In genomic region chr11:20566591-20567434, GRCh38 we compare ENCODE assay signal across 23 cellular contexts. TPM values are rescaled to one million over a fixed set of nuclear protein-coding genes. Genes with fewer than 3 reads are reported as not detected.
DNase-seq lines count a peak whose midpoint lies in the region; ATAC-seq, FAIRE-seq and TF ChIP-seq lines count a peak whose summit lies in the region.
"Had no signal": no experiment of that assay in that cellular context is flagged by ENCODE, and none has a peak within 500 bp of the region (broad histone marks: within the 10 kb centered on the region; RNA-seq: fewer than 3 reads in every experiment).

No MANE protein-coding gene starts in this region.

- H3K4me1 Mint-ChIP-seq in MCF 10A (ENCODE audit: insufficient read depth, unreplicated experiment): no peaks in the 10 kb centered on the region
- H3K4me1 Mint-ChIP-seq: IgD-negative memory B cell had no signal

- H3K27ac ChIP-seq in breast epithelium (no peak overlapping the region), psoas muscle (no peak overlapping the region), sigmoid colon (no peak overlapping the region)
- H3K27ac ChIP-seq: A549 had no signal

- H3K27ac Mint-ChIP-seq in MCF 10A (ENCODE audit: low read depth, unreplicated experiment): no peak overlapping the region
- H3K27ac Mint-ChIP-seq: CD4-positive, alpha-beta T cell; IgD-negative memory B cell had no signal

- H3K4me3 Mint-ChIP-seq in MCF 10A (ENCODE audit: unreplicated experiment): no peak overlapping the region
- H3K4me3 Mint-ChIP-seq: CD4-positive, alpha-beta T cell; IgD-negative memory B cell had no signal

- no peaks in the 10 kb centered on the region for H3K36me3 Mint-ChIP-seq in MCF 10A (ENCODE audit: insufficient read depth, unreplicated experiment)

- H3K9me3 Mint-ChIP-seq in MCF 10A (ENCODE audit: unreplicated experiment): no peaks in the 10 kb centered on the region
- H3K9me3 Mint-ChIP-seq: CD4-positive, alpha-beta T cell had no signal

- H3K9me3 ChIP-seq in breast epithelium (no peaks in the 10 kb centered on the region), psoas muscle (no peaks in the 10 kb centered on the region), sigmoid colon (no peaks in the 10 kb centered on the region)
- H3K9me3 ChIP-seq: A549 had no signal

- ATAC-seq in psoas muscle: peak in 3 of 4 donors; percentile 48 to 66 (median 56)
- ATAC-seq: A549 had no signal

- FAIRE-seq in bronchial epithelial cell (lab: Jason Lieb, UNC): no peak
- FAIRE-seq: A549, RCC 7860 had no signal

- H3K36me3 ChIP-seq in breast epithelium: no peaks in the 10 kb centered on the region
- no peaks in the 10 kb centered on the region for H3K36me3 ChIP-seq in bronchial epithelial cell (ENCODE audit: control insufficient read depth, insufficient read depth, low read length)
- no peaks in the 10 kb centered on the region for H3K36me3 ChIP-seq in psoas muscle (ENCODE audit: insufficient read depth in 1 of 2, low read depth in 1 of 2)
- no peaks in the 10 kb centered on the region for H3K36me3 ChIP-seq in sigmoid colon

- no peak for TF ChIP-seq EP300 in sigmoid colon (IDR thresholded peaks at IDR 0.05)

- no peaks in the 10 kb centered on the region for H3K4me1 ChIP-seq in breast epithelium
- no peaks in the 10 kb centered on the region for H3K4me1 ChIP-seq in psoas muscle
- H3K4me1 ChIP-seq in sigmoid colon: no peaks in the 10 kb centered on the region
- H3K4me1 ChIP-seq: A549 had no signal

- H3K4me3 ChIP-seq in breast epithelium (no peak overlapping the region), LNCaP clone FGC (ENCODE audit: low read depth, low read length) (no peak overlapping the region), bronchial epithelial cell (ENCODE audit: low read depth, low read length) (no peak overlapping the region), psoas muscle (no peak overlapping the region), sigmoid colon (no peak overlapping the region)
- H3K4me3 ChIP-seq: A549 had no signal

- WGBS in psoas muscle, 3 donors: 53 to 61% (median 54%) methylated on average over 5 of the region's 5 CpGs
- WGBS in sigmoid colon, 2 donors: 66 to 74% methylated on average over 5 of the region's 5 CpGs

- no peak for TF ChIP-seq CTCF in MCF 10A (IDR thresholded peaks at IDR 0.05; ENCODE audit: unreplicated experiment)
- no peak for TF ChIP-seq CTCF in breast epithelium (IDR thresholded peaks at IDR 0.05)
- no peak for TF ChIP-seq CTCF in LNCaP clone FGC (IDR thresholded peaks at IDR 0.05; ENCODE audit: control insufficient read depth, extremely low read depth, insufficient read depth)
- no peak for TF ChIP-seq CTCF in bronchial epithelial cell (IDR thresholded peaks at IDR 0.05; ENCODE audit: insufficient read depth, low read length, severe bottlenecking)
- TF ChIP-seq CTCF in psoas muscle (IDR thresholded peaks at IDR 0.05): no peak
- TF ChIP-seq CTCF in sigmoid colon (IDR thresholded peaks at IDR 0.05): no peak

- CTCF ChIA-PET in MCF 10A (lab: Yijun Ruan, JAX): interaction anchor here (0.6 to 1.6 kb wide), 7 partner anchors 14 to 170 kb away, joined by 3 to 4 read pairs (median 3); no protein-coding TSS in a partner anchor

- H3K27me3 ChIP-seq in breast epithelium (no peaks in the 10 kb centered on the region), bronchial epithelial cell (ENCODE audit: control insufficient read depth, insufficient read depth, low read length) (no peaks in the 10 kb centered on the region), psoas muscle (ENCODE audit: insufficient read depth in 3 of 3, low read length in 2 of 3) (no peaks in the 10 kb centered on the region), sigmoid colon (no peaks in the 10 kb centered on the region)

- intact Hi-C loops in MCF 10A (cut with micrococcal nuclease) (no loop called here), breast epithelium (cut with DNase I; ENCODE audit: low total_unique reads) (no loop called here), psoas muscle (cut with DNase I) (no loop called here), sigmoid colon (cut with DNase I) (no loop called here)

- POLR2A ChIA-PET in MCF 10A (lab: Yijun Ruan, JAX): no interaction called here

- BruUV-seq in MCF 10A (replicated peaks; lab: Mats Ljungman, UMichigan): no TSS peak

- TF ChIP-seq POLR2A in breast epithelium (IDR thresholded peaks at IDR 0.05) (no peak), sigmoid colon (IDR thresholded peaks at IDR 0.05) (no peak)

- no peaks in the 10 kb centered on the region for H3K27me3 Mint-ChIP-seq in MCF 10A (ENCODE audit: insufficient read depth, unreplicated experiment)

- peak; percentile 16 for DNase-seq in MCF 10A (ENCODE audit: unreplicated experiment)
- DNase-seq in breast epithelium (ENCODE audit: low spot score in 2 of 2): no peak
- peak; percentile 30 for DNase-seq in LNCaP clone FGC (ENCODE audit: low read depth)
- peak; percentile 93 for DNase-seq in bronchial epithelial cell (ENCODE audit: low read depth)
- DNase-seq in psoas muscle: no peak
- DNase-seq in sigmoid colon: no peak
- DNase-seq in globus pallidus (ENCODE audit: low spot score): no peak
- DNase-seq in SIG-M5 treated with dmso at 0.1 percent for 504 hours (lab: John Stamatoyannopoulos, UW; ENCODE audit: unreplicated experiment): no peak
- DNase-seq: CD4-positive, alpha-beta T cell; DMS79 treated with DMSO at 0.1 percent for 48 hours; GOT3; Karpas-422; MM.1S; NCI-H1092; NCI-H526 treated with DMSO at 0.1 percent for 48 hours; NK-92 treated with Interleukin-12 subunit alpha and Interleukin-12 subunit beta, amount 100 ng/mL, for 24 hours; SIG-M5 had no signal

RNA-seq across cellular contexts. Expression of gene SLC6A5, which starts 32.6 kb away (rescaled TPM):
- total RNA-seq in MCF 10A (2022) (not detected in 2 replicates), breast epithelium (not detected), bronchial epithelial cell (not detected in 2 replicates), psoas muscle (not detected), sigmoid colon (not detected)
- polyA plus RNA-seq in psoas muscle (not detected), sigmoid colon (under 1 TPM in 1 of 3 donors, not detected in 2; under 0.01 TPM)
- total RNA-seq: CD4-positive, alpha-beta T cell; G401; OCI-LY7 had no signal
- polyA plus RNA-seq: A549, BJ, IgD-negative memory B cell had no signal

Comparison
In these comparisons a context has a peak if more than half of its experiments do, and no peak if none do; other contexts are left out.
1. DNase-seq: peak in MCF 10A (single experiment), LNCaP clone FGC (single experiment) and bronchial epithelial cell (single experiment); none in breast epithelium (0 of 2), psoas muscle (0 of 2), sigmoid colon (single experiment), globus pallidus (single experiment) and SIG-M5 treated with dmso at 0.1 percent for 504 hours (single experiment).